ENCODE assay signal across 36 cellular contexts in the genomic region with DNA sequence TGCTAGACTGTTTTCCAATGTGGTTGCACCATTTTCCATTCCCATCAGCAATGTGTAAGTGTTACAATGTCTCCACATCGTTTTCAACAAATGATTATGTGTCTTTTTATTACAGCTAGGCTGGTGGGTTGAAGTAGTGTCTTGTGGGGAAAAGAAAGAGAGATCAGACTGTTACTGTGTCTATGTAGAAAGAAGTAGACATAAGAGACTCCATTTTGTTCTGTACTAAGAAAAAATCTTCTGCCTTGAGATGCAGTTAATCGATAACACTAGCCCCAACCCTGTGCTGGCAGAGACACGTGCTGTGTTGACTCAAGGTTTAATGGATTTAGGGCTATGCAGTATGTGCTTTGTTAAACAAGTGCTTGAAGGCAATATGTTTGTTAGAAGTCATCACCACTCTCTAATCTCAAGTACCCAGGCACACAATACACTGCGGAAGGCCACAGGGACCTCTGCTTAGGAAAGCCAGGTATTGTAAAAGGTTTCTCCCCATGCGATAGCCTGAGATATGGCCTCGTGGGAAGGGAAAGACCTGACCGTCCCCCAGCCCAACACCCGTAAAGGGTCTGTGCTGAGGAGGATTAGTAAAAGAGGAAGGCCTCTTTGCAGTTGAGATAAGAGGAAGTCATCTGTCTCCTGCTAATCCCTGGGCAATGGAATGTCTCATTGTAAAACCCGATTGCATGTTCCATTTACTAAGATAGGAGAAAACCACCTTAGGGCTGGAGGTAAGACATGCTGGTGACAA. TPM values are rescaled to one million over a fixed set of nuclear protein-coding genes. Genes with fewer than 3 reads are reported as not detected.
A peak's percentile ranks its signal among the peaks of the same experiment; 100 is the strongest.
DNase-seq lines count a peak whose midpoint lies in the region; TF ChIP-seq lines count a peak whose summit lies in the region.
"Had no signal": no experiment of that assay in that cellular context is flagged by ENCODE, and none has a peak within 500 bp of the region (broad histone marks: within the 10 kb centered on the region; RNA-seq: fewer than 3 reads in every experiment).

No MANE protein-coding gene starts in this region.

- no peaks in the 10 kb centered on the region for H3K4me1 Mint-ChIP-seq in endodermal cell
- no peaks in the 10 kb centered on the region for H3K4me1 Mint-ChIP-seq in immature natural killer cell
- H3K4me1 Mint-ChIP-seq: GM23338; nephron progenitor cell; stimulated activated effector memory CD8-positive, alpha-beta T cell treated with anti-CD3 and anti-CD28 coated beads, Interleukin-12 subunit alpha, Interleukin-12 subunit beta, amount 100 ng/mL, for 72 hours had no signal

- H2AFZ ChIP-seq in mammary epithelial cell (ENCODE audit: low read depth, low read length), result no peak overlapping the region
- H2AFZ ChIP-seq: GM23338 had no signal

- H3K9me3 ChIP-seq in endodermal cell (ENCODE audit: control insufficient read depth, low read length), result peaks cover 70% of the 10 kb centered on the region
- peaks cover 4% of the 10 kb centered on the region in 2 donors for H3K9me3 ChIP-seq in transverse colon
- H3K9me3 ChIP-seq in mammary epithelial cell (replicated peaks; ENCODE audit: insufficient read depth, low read length), result no peaks in the 10 kb centered on the region
- H3K9me3 ChIP-seq: esophagus squamous epithelium, SJCRH30 had no signal

- H3K4me2 ChIP-seq in mammary epithelial cell (ENCODE audit: insufficient read depth, low read depth, low read length), result no peak overlapping the region
- H3K4me2 ChIP-seq: BLaER1 treated with 17β-estradiol and CSF1 and Interleukin-3, amounts not matched to agents 10 nM and 100 nM; GM23338 had no signal

- no peak overlapping the region for H3K9ac ChIP-seq in endodermal cell (ENCODE audit: extremely low read depth, low read length, poor library complexity, severe bottlenecking)
- H3K9ac ChIP-seq in mammary epithelial cell (ENCODE audit: insufficient read depth, low read length), result no peak overlapping the region
- H3K9ac ChIP-seq: BLaER1 treated with 17β-estradiol and CSF1 and Interleukin-3, amounts not matched to agents 10 nM and 100 nM had no signal

- H3K27me3 Mint-ChIP-seq in endodermal cell (ENCODE audit: insufficient read depth) (no peaks in the 10 kb centered on the region), immature natural killer cell (ENCODE audit: low read depth in 3 of 3) (peaks cover 0 to 2% (median 0%) of the 10 kb centered on the region in 3 donors)

- BruUV-seq in mammary epithelial cell (replicated peaks; lab: Mats Ljungman, UMichigan), result no TSS peak

- H3K4me3 Mint-ChIP-seq in endodermal cell (no peak overlapping the region), immature natural killer cell (no peak overlapping the region)
- H3K4me3 Mint-ChIP-seq: GM23338; nephron progenitor cell; stimulated activated effector memory CD8-positive, alpha-beta T cell treated with anti-CD3 and anti-CD28 coated beads, Interleukin-12 subunit alpha, Interleukin-12 subunit beta, amount 100 ng/mL, for 72 hours had no signal

- H3K4me3 ChIP-seq in endodermal cell (ENCODE audit: low read length) (peak overlapping the region; percentile 48), transverse colon (no peak overlapping the region), mammary epithelial cell (replicated peaks in 1 of 3; ENCODE audit: insufficient read depth in 1 of 3, low read depth in 2 of 3, low read length in 3 of 3) (no peak overlapping the region)
- H3K4me3 ChIP-seq: BLaER1 treated with 17β-estradiol and CSF1 and Interleukin-3, amounts not matched to agents 10 nM and 100 nM; dorsolateral prefrontal cortex; esophagus squamous epithelium; GM23338; lower lobe of right lung; SJCRH30 had no signal

- H3K27ac ChIP-seq in endodermal cell (ENCODE audit: low read depth, low read length), result no peak overlapping the region
- no peak overlapping the region for H3K27ac ChIP-seq in transverse colon
- no peak overlapping the region for H3K27ac ChIP-seq in mammary epithelial cell (ENCODE audit: insufficient read depth, low read depth, low read length)
- H3K27ac ChIP-seq: 22Rv1; BLaER1 treated with 17β-estradiol and CSF1 and Interleukin-3, amounts not matched to agents 10 nM and 100 nM; dorsolateral prefrontal cortex; esophagus squamous epithelium; foreskin keratinocyte; lower lobe of right lung; SJCRH30 had no signal

- H3K4me1 ChIP-seq in endodermal cell (ENCODE audit: control insufficient read depth, insufficient read depth, low read length) (no peaks in the 10 kb centered on the region), transverse colon (no peaks in the 10 kb centered on the region), mammary epithelial cell (ENCODE audit: insufficient read depth, low read length) (no peaks in the 10 kb centered on the region)
- H3K4me1 ChIP-seq: BLaER1 treated with 17β-estradiol and CSF1 and Interleukin-3, amounts not matched to agents 10 nM and 100 nM; esophagus squamous epithelium; foreskin keratinocyte; lower lobe of right lung; SJCRH30 had no signal

- in situ Hi-C loops in transverse colon (cut with MboI; ENCODE audit: low pct_ligation_motif_present in 1 of 4, low pct_unique_long_range_greater_than_20kb in 1 of 4, low sequenced_read_pairs in 3 of 4) (no loop called here), mammary epithelial cell (cut with MboI; ENCODE audit: low sequenced_read_pairs in 2 of 2) (no loop called here)

- H3K36me3 ChIP-seq in endodermal cell (ENCODE audit: control insufficient read depth, insufficient read depth, low read length) (no peaks in the 10 kb centered on the region), transverse colon (no peaks in the 10 kb centered on the region), mammary epithelial cell (ENCODE audit: insufficient read depth, low read length) (no peaks in the 10 kb centered on the region)
- H3K36me3 ChIP-seq: BLaER1 treated with 17β-estradiol and CSF1 and Interleukin-3, amounts not matched to agents 10 nM and 100 nM; esophagus squamous epithelium; lower lobe of right lung; SJCRH30 had no signal

- CTCF ChIA-PET in mammary epithelial cell (lab: Charles Lee; ENCODE audit: low non-redundant PET), result no interaction called here

- DNase-seq in NCI-H1417 (lab: John Stamatoyannopoulos, UW), result peak in 2 of 3 experiments; percentile 27 to 58
- DNase-seq in NCI-H1417 treated with DMSO at 0.1 percent for 48 hours (lab: John Stamatoyannopoulos, UW), result no peak
- peak; percentile 72 for DNase-seq in MV-4-11 (lab: John Stamatoyannopoulos, UW)
- DNase-seq in NCI-H510A (lab: John Stamatoyannopoulos, UW), result peak; percentile 12
- peak; percentile 53 for DNase-seq in endodermal cell
- no peak for DNase-seq in transverse colon
- no peak for DNase-seq in immature natural killer cell
- no peak for DNase-seq in mammary epithelial cell
- DNase-seq: activated CD4-positive, alpha-beta T cell treated with anti-CD3 and anti-CD28 coated beads, Interleukin-2, amount 50 U/mL, for 1 hour; activated CD4-positive, CD25-positive, alpha-beta regulatory T cell; activated effector memory CD4-positive, alpha-beta T cell treated with Interleukin-2 at 50 U/mL for 16 hours; activated T-cell treated with anti-CD3 and anti-CD28 coated beads, Interleukin-2, amount 50 U/mL, for 1 hour; COR-L47; dorsolateral prefrontal cortex; esophagus squamous epithelium; foreskin keratinocyte; head of caudate nucleus; IMR-90; kidney glomerular epithelial cell; lower lobe of right lung; NCI-H2171 treated with DMSO at 0.1 percent for 48 hours; NCI-H526 treated with DMSO at 0.1 percent for 48 hours; nephron progenitor cell; SJCRH30; stimulated activated CD4-positive, alpha-beta T cell treated with anti-CD3 and anti-CD28 coated beads, Interleukin-15, amount 100 ng/mL, for 24 hours; T1000; trophoblast cell had no signal

- intact Hi-C loops in transverse colon (cut with DNase I; ENCODE audit: low total_unique reads) (no loop called here), mammary epithelial cell (cut with micrococcal nuclease) (no loop called here)

- H3K27ac Mint-ChIP-seq in endodermal cell (peak overlapping the region; percentile 59), immature natural killer cell (no peak overlapping the region)
- H3K27ac Mint-ChIP-seq: activated naive CD4-positive, alpha-beta T cell treated with anti-CD3 and anti-CD28 coated beads, Interleukin-2, amount 50 U/mL, for 72 hours; GM23338; nephron progenitor cell; stimulated activated effector memory CD8-positive, alpha-beta T cell treated with anti-CD3 and anti-CD28 coated beads, Interleukin-12 subunit alpha, Interleukin-12 subunit beta, amount 100 ng/mL, for 72 hours had no signal

- dilution Hi-C loops in mammary epithelial cell (cut with HindIII; ENCODE audit: low sequenced_read_pairs), result no loop called here

- H4K20me1 ChIP-seq in mammary epithelial cell (ENCODE audit: insufficient read depth, low read length), result no peaks in the 10 kb centered on the region
- H4K20me1 ChIP-seq: BLaER1 treated with 17β-estradiol and CSF1 and Interleukin-3, amounts not matched to agents 10 nM and 100 nM had no signal

- TF ChIP-seq EP300 in transverse colon (IDR thresholded peaks at IDR 0.05; ENCODE audit: low read depth), result no peak

- TF ChIP-seq POLR2A in transverse colon (IDR thresholded peaks at IDR 0.05), result no peak

- no peak for TF ChIP-seq CTCF in endodermal cell (conservative IDR thresholded peaks at IDR 0.05)
- no peak for TF ChIP-seq CTCF in transverse colon (IDR thresholded peaks at IDR 0.05)
- TF ChIP-seq CTCF in mammary epithelial cell (conservative IDR thresholded peaks at IDR 0.05 in 1 of 2, IDR thresholded peaks at IDR 0.05 in 1 of 2; ENCODE audit: extremely low read depth in 1 of 2, insufficient read depth in 1 of 2, low read depth in 1 of 2, low read length in 2 of 2), result no peak

- H3K27me3 ChIP-seq in endodermal cell (ENCODE audit: control insufficient read depth, insufficient read depth, low read length, poor library complexity, severe bottlenecking), result no peaks in the 10 kb centered on the region
- H3K27me3 ChIP-seq in transverse colon, result no peaks in the 10 kb centered on the region
- H3K27me3 ChIP-seq in mammary epithelial cell (ENCODE audit: insufficient read depth, low read length), result no peaks in the 10 kb centered on the region
- H3K27me3 ChIP-seq: BLaER1 treated with 17β-estradiol and CSF1 and Interleukin-3, amounts not matched to agents 10 nM and 100 nM; dorsolateral prefrontal cortex; esophagus squamous epithelium; foreskin keratinocyte; SJCRH30 had no signal

- WGBS in endodermal cell (ENCODE audit: insufficient coverage in 1 of 2, insufficient read length in 1 of 2), 2 experiments, result 62 to 66% methylated on average over 3 to 9 of the region's 9 CpGs
- WGBS in transverse colon (ENCODE audit: low coverage in 1 of 2), 2 donors, result 63 to 76% methylated on average over 4 to 9 of the region's 9 CpGs
- WGBS in mammary epithelial cell (ENCODE audit: low coverage, missing lambda C conversion rate), result 67% methylated on average over 9 of the region's 9 CpGs

- peaks cover 45% of the 10 kb centered on the region for H3K9me3 Mint-ChIP-seq in endodermal cell
- peaks cover 5 to 20% (median 9%) of the 10 kb centered on the region in 6 donors for H3K9me3 Mint-ChIP-seq in immature natural killer cell
- H3K9me3 Mint-ChIP-seq: activated naive CD4-positive, alpha-beta T cell treated with anti-CD3 and anti-CD28 coated beads, Interleukin-2, amount 50 U/mL, for 72 hours; stimulated activated effector memory CD8-positive, alpha-beta T cell treated with anti-CD3 and anti-CD28 coated beads, Interleukin-12 subunit alpha, Interleukin-12 subunit beta, amount 100 ng/mL, for 72 hours had no signal

- no peaks in the 10 kb centered on the region for H3K79me2 ChIP-seq in mammary epithelial cell (ENCODE audit: insufficient read depth, low read length)

- H3K36me3 Mint-ChIP-seq in endodermal cell (ENCODE audit: low read depth), result peaks cover 13% of the 10 kb centered on the region
- no peaks in the 10 kb centered on the region for H3K36me3 Mint-ChIP-seq in immature natural killer cell
- H3K36me3 Mint-ChIP-seq: activated naive CD4-positive, alpha-beta T cell treated with anti-CD3 and anti-CD28 coated beads, Interleukin-2, amount 50 U/mL, for 72 hours; stimulated activated effector memory CD8-positive, alpha-beta T cell treated with anti-CD3 and anti-CD28 coated beads, Interleukin-12 subunit alpha, Interleukin-12 subunit beta, amount 100 ng/mL, for 72 hours had no signal

RNA-seq across cellular contexts. Expression of gene UGT2B15, which starts 23.0 kb away (rescaled TPM):
- total RNA-seq in endodermal cell, result not detected
- not detected for polyA plus RNA-seq in endodermal cell (2013, experiment 1 of 2)
- polyA plus RNA-seq in endodermal cell (2013, experiment 2 of 2), result not detected
- total RNA-seq in transverse colon, result 10 to 100 TPM in 2 of 4 donors, 1 to 10 TPM in 1, not detected in 1; 2.6 to 93.0 (median 17.6) TPM
- polyA plus RNA-seq in immature natural killer cell, result not detected
- not detected for total RNA-seq in mammary epithelial cell
- polyA plus RNA-seq in mammary epithelial cell, result not detected
- not detected for polyA minus RNA-seq in mammary epithelial cell
- total RNA-seq: activated naive CD4-positive, alpha-beta T cell treated with anti-CD3 and anti-CD28 coated beads, Interleukin-2, amount 50 U/mL, for 72 hours; chondrocyte; dorsolateral prefrontal cortex; esophagus squamous epithelium; foreskin keratinocyte; GM23338; IMR-90; lower lobe of right lung; osteocyte; RPMI7951; SJCRH30; subcutaneous adipose tissue had no signal
- polyA plus RNA-seq: foreskin keratinocyte, GM23338, IMR-90 had no signal

Comparison
In these comparisons a context has a peak if more than half of its experiments do, and no peak if none do; other contexts are left out.
1. DNase-seq: peak in NCI-H1417 (2 of 3), MV-4-11 (single experiment), NCI-H510A (single experiment) and endodermal cell (single experiment); none in NCI-H1417 treated with DMSO at 0.1 percent for 48 hours (single experiment), transverse colon (single experiment), immature natural killer cell (0 of 3) and mammary epithelial cell (single experiment).